ENCODE assay signal across 1 cellular context in genomic region chr19:1041272-1041834, GRCh38.
TF ChIP-seq lines count a peak whose summit lies in the region.

No MANE protein-coding gene starts in this region.

TF ChIP-seq in endothelial cell of umbilical vein, 7 proteins besides CTCF, POLR2A, EP300 and RAD21:
- TF ChIP-seq POLR2AphosphoS5 (IDR thresholded peaks at IDR 0.05; ENCODE audit: insufficient read depth, low read depth, low read length) (no peak), MYC (IDR thresholded peaks at IDR 0.05; ENCODE audit: low read depth, low read length) (no peak), EZH2 (IDR thresholded peaks at IDR 0.05; ENCODE audit: borderline replicate concordance, low read depth, low read length, severe bottlenecking) (no peak), MAX (IDR thresholded peaks at IDR 0.05; ENCODE audit: insufficient read depth, insufficient read length) (no peak), JUN (IDR thresholded peaks at IDR 0.05; ENCODE audit: borderline replicate concordance, insufficient read depth, insufficient read length, low read depth) (no peak), FOS (IDR thresholded peaks at IDR 0.05; ENCODE audit: borderline replicate concordance, insufficient read depth, low read length) (no peak), GATA2 (IDR thresholded peaks at IDR 0.05; ENCODE audit: insufficient read depth, insufficient read length, low read depth, low read length) (no peak)
TF ChIP-seq in endothelial cell of umbilical vein: peak in this region for 0.
